ENCODE assay signal across 8 cellular contexts in genomic region chr16:30526137-30526822, GRCh38. TPM values are rescaled to one million over a fixed set of nuclear protein-coding genes. Genes with fewer than 3 reads are reported as not detected.
A peak's percentile ranks its signal among the peaks of the same experiment; 100 is the strongest.
DNase-seq lines count a peak whose midpoint lies in the region; ATAC-seq and TF ChIP-seq lines count a peak whose summit lies in the region.

Gene ZNF768 (minus strand): TSS chr16:30526566. CDS start chr16:30526413, 153 bp downstream.

- H3K27me3 ChIP-seq in OCI-LY1 (ENCODE audit: insufficient read depth, low read length) (no peaks in the 10 kb centered on the region), right cardiac atrium (ENCODE audit: control insufficient read depth, insufficient read depth) (no peaks in the 10 kb centered on the region)

- peak within 1 kb of the TSS; percentile 84 for H3K4me3 Mint-ChIP-seq in progenitor cell of endocrine pancreas (ENCODE audit: low read depth)

- H4K20me1 ChIP-seq in OCI-LY1 (ENCODE audit: insufficient read depth, low read length), result no peaks in the 10 kb centered on the region

- H3K27ac ChIP-seq in OCI-LY1 (ENCODE audit: low read depth, low read length, poor library complexity, severe bottlenecking) (peak within 1 kb of the TSS; percentile 96), right cardiac atrium (ENCODE audit: low read length) (peak within 1 kb of the TSS; percentile 99)

- peaks cover 16% of the 10 kb centered on the region; the same call in 1 of the 2 replicates for H3K36me3 ChIP-seq in OCI-LY1 (ENCODE audit: insufficient read depth, low read length)

- H3K4me1 Mint-ChIP-seq in progenitor cell of endocrine pancreas (ENCODE audit: low read depth), result peaks cover 31% of the 10 kb centered on the region

- under 1% methylated on average over 73 of the region's 73 CpGs for WGBS in right cardiac atrium

- H3K9me3 ChIP-seq in OCI-LY1 (ENCODE audit: low read length), result no peaks in the 10 kb centered on the region
- H3K9me3 ChIP-seq in right cardiac atrium (ENCODE audit: control insufficient read depth, low read length), result no peaks in the 10 kb centered on the region

- intact Hi-C loops in right cardiac atrium (cut with DNase I), result loop anchor here in 1 of 4 donors (10.0 kb wide), 1 partner anchor 81 kb away; the partner anchor contains the start of gene SEPHS2

- no peak within 1 kb of the TSS for H2AFZ ChIP-seq in OCI-LY1 (ENCODE audit: low read length)

- H3K4me1 ChIP-seq in OCI-LY1 (ENCODE audit: insufficient read depth, low read length, severe bottlenecking) (peaks cover 55% of the 10 kb centered on the region), right cardiac atrium (ENCODE audit: control insufficient read depth, insufficient read depth, low read length) (peaks cover 2% of the 10 kb centered on the region)

- H3K27ac Mint-ChIP-seq in progenitor cell of endocrine pancreas, result peak within 1 kb of the TSS; percentile 96

- no peaks in the 10 kb centered on the region for H3K9me2 ChIP-seq in OCI-LY1 (ENCODE audit: low read depth, low read length)

- DNase-seq in NCI-H345 (lab: John Stamatoyannopoulos, UW) (peak; percentile 61), NCI-H345 treated with DMSO at 0.1 percent for 48 hours (lab: John Stamatoyannopoulos, UW; ENCODE audit: unreplicated experiment) (no peak), anterior cingulate cortex (lab: John Stamatoyannopoulos, UW) (peak in 31 of 58 donors; percentile 29 to 87 (median 72)), right cardiac atrium (peak in 2 of 3 donors; percentile 50 to 85), progenitor cell of endocrine pancreas (ENCODE audit: low spot score, unreplicated experiment) (peak; percentile 59), kidney glomerular epithelial cell (lab: John Stamatoyannopoulos, UW) (no peak)

- peak within 1 kb of the TSS; percentile 99 for H3K4me2 ChIP-seq in OCI-LY1 (ENCODE audit: low read length)

- no peaks in the 10 kb centered on the region for H3K9me3 Mint-ChIP-seq in progenitor cell of endocrine pancreas (ENCODE audit: low read depth)

- no peaks in the 10 kb centered on the region for H3K79me2 ChIP-seq in OCI-LY1 (ENCODE audit: insufficient read depth, low read length)

- peaks cover 7% of the 10 kb centered on the region for H3K36me3 Mint-ChIP-seq in progenitor cell of endocrine pancreas (ENCODE audit: insufficient read depth)

- peak within 1 kb of the TSS; percentile 92 for H3K9ac ChIP-seq in OCI-LY1 (ENCODE audit: low read length)

- H3K27me3 Mint-ChIP-seq in progenitor cell of endocrine pancreas, result no peaks in the 10 kb centered on the region

- ATAC-seq in HG02610 (IDR thresholded peaks at IDR 0.05; ENCODE audit: unreplicated experiment) (peak; percentile 15), right cardiac atrium (peak; percentile 52 to 60)

- H3K4me3 ChIP-seq in OCI-LY1 (ENCODE audit: low read depth, low read length, poor library complexity, severe bottlenecking) (peak within 1 kb of the TSS; percentile 70), right cardiac atrium (ENCODE audit: low read length) (peak within 1 kb of the TSS; percentile 87)

- peaks cover 9% of the 10 kb centered on the region for H3F3A ChIP-seq in OCI-LY1 (ENCODE audit: insufficient read depth, low read length)

- TF ChIP-seq CTCF in OCI-LY1 (IDR thresholded peaks at IDR 0.05; ENCODE audit: low read length) (no peak), progenitor cell of endocrine pancreas (IDR thresholded peaks at IDR 0.05; ENCODE audit: unreplicated experiment) (no peak)

RNA-seq across cellular contexts. Expression of gene ZNF768, which starts in this region (rescaled TPM):
- total RNA-seq in right cardiac atrium (10 to 100 TPM; 40.9 to 65.6 (median 52.5) TPM), progenitor cell of endocrine pancreas (80.0 and 83.6 TPM in 2 replicates)
- polyA plus RNA-seq in right cardiac atrium, result 66.7 TPM

Comparison
In these comparisons a context has a peak if more than half of its experiments do, and no peak if none do; other contexts are left out.
1. DNase-seq: peak in NCI-H345 (single experiment), anterior cingulate cortex (31 of 58), right cardiac atrium (2 of 3) and progenitor cell of endocrine pancreas (single experiment); none in NCI-H345 treated with DMSO at 0.1 percent for 48 hours (single experiment) and kidney glomerular epithelial cell (single experiment).